In the genomic region with DNA sequence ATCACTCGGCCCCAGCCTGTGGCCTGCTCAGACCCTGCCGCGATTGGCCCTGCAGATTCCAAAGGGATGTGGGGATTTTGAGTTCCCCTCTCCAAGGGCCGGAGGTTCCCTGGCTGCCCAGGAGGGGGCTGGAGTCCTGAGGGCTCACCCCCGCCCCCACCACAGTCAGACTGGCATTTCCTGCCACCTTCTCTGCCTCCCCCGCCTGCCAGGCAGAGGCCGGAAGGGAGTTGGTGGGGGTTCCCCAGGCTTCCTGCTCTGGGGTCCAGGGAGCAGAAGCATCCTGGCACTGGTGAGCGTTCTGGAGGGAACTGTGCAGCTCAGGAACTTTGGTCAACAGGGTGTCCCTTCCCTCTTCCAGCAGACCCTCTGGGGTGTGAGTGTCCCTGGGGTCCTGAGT, we compare ENCODE assay signal across 9 cellular contexts.
A peak's percentile ranks its signal among the peaks of the same experiment; 100 is the strongest.
DNase-seq lines count a peak whose midpoint lies in the region; ATAC-seq and TF ChIP-seq lines count a peak whose summit lies in the region.
"Had no signal": no experiment of that assay in that cellular context is flagged by ENCODE, and none has a peak within 500 bp of the region (broad histone marks: within the 10 kb centered on the region; RNA-seq: fewer than 3 reads in every experiment).

No MANE protein-coding gene starts in this region.

- peaks cover 0 to 10% (median 0%) of the 10 kb centered on the region in 5 donors for H3K36me3 Mint-ChIP-seq in naive thymus-derived CD4-positive, alpha-beta T cell

- peaks cover 32 to 62% (median 41%) of the 10 kb centered on the region in 7 donors for H3K4me1 Mint-ChIP-seq in naive thymus-derived CD4-positive, alpha-beta T cell

- H3K9me3 ChIP-seq in Peyer's patch: peaks cover 0 to 4% (median 0%) of the 10 kb centered on the region in 4 donors
- H3K9me3 ChIP-seq in naive thymus-derived CD4-positive, alpha-beta T cell (ENCODE audit: control insufficient read depth in 2 of 3, low read length in 3 of 3): peaks cover 0 to 7% (median 0%) of the 10 kb centered on the region in 3 experiments

- H3K4me3 Mint-ChIP-seq in naive thymus-derived CD4-positive, alpha-beta T cell: peak overlapping the region; percentile 71 to 88 (median 81)

- no peak for TF ChIP-seq CTCF in Peyer's patch (IDR thresholded peaks at IDR 0.05)

- H3K27ac Mint-ChIP-seq in naive thymus-derived CD4-positive, alpha-beta T cell: peak overlapping the region; percentile 75 to 95 (median 89)

- peak; percentile 57 for ATAC-seq in naive thymus-derived CD4-positive, alpha-beta T cell
- ATAC-seq in HG03521 (IDR thresholded peaks at IDR 0.05; ENCODE audit: unreplicated experiment) (no peak), GM19455 (IDR thresholded peaks at IDR 0.05; ENCODE audit: unreplicated experiment) (no peak), GM19035 (IDR thresholded peaks at IDR 0.05; ENCODE audit: unreplicated experiment) (no peak), left colon (no peak)

- H3K27ac ChIP-seq in Peyer's patch: peak overlapping the region in 1 of 4 donors; percentile 65
- peak overlapping the region; percentile 79 for H3K27ac ChIP-seq in naive thymus-derived CD4-positive, alpha-beta T cell (ENCODE audit: low read depth, low read length)

- intact Hi-C loops in naive thymus-derived CD4-positive, alpha-beta T cell (cut with micrococcal nuclease): loop anchor here in 1 of 2 donors (1.0 to 2.0 kb wide), 3 partner anchors 7 to 233 kb away; a partner anchor contains a TSS
- intact Hi-C loops in left colon (cut with DNase I, micrococcal nuclease): no loop called here

- POLR2A ChIA-PET in naive thymus-derived CD4-positive, alpha-beta T cell (lab: Charles Lee): interaction anchor here (0.6 to 1.9 kb wide), 5 partner anchors 9 to 232 kb away, joined by 3 to 12 read pairs (median 3); a partner anchor contains a TSS

- peaks cover 0 to 46% (median 32%) of the 10 kb centered on the region in 4 donors for H3K4me1 ChIP-seq in Peyer's patch
- H3K4me1 ChIP-seq in naive thymus-derived CD4-positive, alpha-beta T cell (ENCODE audit: control insufficient read depth in 2 of 2, insufficient read depth in 2 of 2, low read length in 2 of 2): peaks cover 43 to 44% of the 10 kb centered on the region in 2 donors
- H3K4me1 ChIP-seq: Caco-2 had no signal

- H3K27me3 Mint-ChIP-seq in naive thymus-derived CD4-positive, alpha-beta T cell: no peaks in the 10 kb centered on the region

- no peaks in the 10 kb centered on the region for H3K27me3 ChIP-seq in Peyer's patch
- H3K27me3 ChIP-seq in naive thymus-derived CD4-positive, alpha-beta T cell (ENCODE audit: control insufficient read depth in 2 of 2, insufficient read depth in 2 of 2, low read length in 2 of 2): no peaks in the 10 kb centered on the region

- CTCF ChIA-PET in naive thymus-derived CD4-positive, alpha-beta T cell (lab: Charles Lee): interaction anchor here (0.7 to 1.0 kb wide), 3 partner anchors 46 to 232 kb away, joined by 3 to 4 read pairs (median 3); a partner anchor contains a TSS

- peaks cover 0 to 8% (median 0%) of the 10 kb centered on the region in 11 donors for H3K9me3 Mint-ChIP-seq in naive thymus-derived CD4-positive, alpha-beta T cell

- H3K4me3 ChIP-seq in Peyer's patch: peak overlapping the region in 2 of 4 donors; percentile 6 to 35
- H3K4me3 ChIP-seq in naive thymus-derived CD4-positive, alpha-beta T cell (ENCODE audit: low read length): peak overlapping the region; percentile 60

- DNase-seq in CD1c-positive myeloid dendritic cell (ENCODE audit: extremely low spot score) (peak; percentile 64), Peyer's patch (peak in 2 of 3 donors; percentile 67 to 69), left colon (no peak)
- DNase-seq in activated gamma-delta T cell treated with anti-CD3 and anti-CD28 coated beads, Interleukin-2, amount 50 U/mL, for 16 hours (ENCODE audit: low read depth): peak; percentile 50
- DNase-seq in naive thymus-derived CD4-positive, alpha-beta T cell: peak in 8 of 9 donors; percentile 45 to 66 (median 60)
- DNase-seq: Caco-2 had no signal

- TF ChIP-seq POLR2A in Peyer's patch (IDR thresholded peaks at IDR 0.05): no peak

- peaks cover 0 to 5% (median 0%) of the 10 kb centered on the region in 3 donors for H3K36me3 ChIP-seq in Peyer's patch
- H3K36me3 ChIP-seq in naive thymus-derived CD4-positive, alpha-beta T cell (ENCODE audit: control insufficient read depth in 2 of 3, insufficient read depth in 3 of 3, low read length in 3 of 3): no peaks in the 10 kb centered on the region

Comparison
In these comparisons a context has a peak if more than half of its experiments do, and no peak if none do; other contexts are left out.
1. DNase-seq: peak in CD1c-positive myeloid dendritic cell (single experiment), Peyer's patch (2 of 3), activated gamma-delta T cell treated with anti-CD3 and anti-CD28 coated beads, Interleukin-2, amount 50 U/mL, for 16 hours (single experiment) and naive thymus-derived CD4-positive, alpha-beta T cell (8 of 9); none in left colon (0 of 2).